ENCODE assay signal across 8 cellular contexts in the genomic region with DNA sequence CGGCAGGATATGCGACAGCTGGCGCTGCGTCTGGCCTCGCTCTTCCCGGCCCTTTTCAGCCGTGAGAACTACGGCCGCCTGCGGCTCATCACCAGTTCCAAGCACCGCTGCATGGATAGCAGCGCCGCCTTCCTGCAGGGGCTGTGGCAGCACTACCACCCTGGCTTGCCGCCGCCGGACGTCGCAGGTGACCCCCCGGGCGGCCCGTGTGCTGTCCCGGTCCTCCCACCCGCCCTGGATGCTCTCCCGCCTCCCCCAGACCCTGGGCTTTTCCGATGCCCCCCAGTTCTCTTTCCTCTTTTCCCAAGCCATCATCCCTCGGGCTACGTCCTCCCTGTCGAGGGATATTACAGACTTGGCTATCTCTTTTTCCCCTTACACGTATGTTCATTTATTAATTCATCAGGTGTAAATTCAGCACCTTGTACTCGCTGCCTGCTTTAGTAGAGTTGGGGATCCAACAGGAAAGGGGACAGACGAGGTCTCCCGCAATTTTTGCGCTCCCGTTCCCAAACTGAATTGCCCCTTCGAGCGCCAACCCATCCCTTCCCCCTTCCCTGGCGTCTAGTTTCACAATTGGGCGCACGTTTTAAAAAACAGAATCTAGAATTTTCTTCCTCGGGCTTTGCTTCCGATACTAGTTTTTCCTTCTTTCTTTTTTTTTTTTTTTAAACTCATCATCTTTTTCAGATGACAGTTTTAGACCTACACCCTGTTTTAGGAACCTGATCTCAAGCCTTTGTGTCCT. TPM values are rescaled to one million over a fixed set of nuclear protein-coding genes. Genes with fewer than 3 reads are reported as not detected.
DNase-seq lines count a peak whose midpoint lies in the region; ATAC-seq and TF ChIP-seq lines count a peak whose summit lies in the region.

No MANE protein-coding gene starts in this region.

- POLR2A ChIA-PET in T-cell (lab: Charles Lee): interaction anchor here in 1 of 2 donors (0.7 kb wide), 1 partner anchor 803 kb away, joined by 5 read pairs; no protein-coding TSS in a partner anchor

- peak; percentile 71 for TF ChIP-seq CTCF in astrocyte of the spinal cord (IDR thresholded peaks at IDR 0.05; ENCODE audit: low read depth, low read length)
- peak in 3 of 5 experiments; percentile 4 to 57 (median 48) for TF ChIP-seq CTCF in gastrocnemius medialis (IDR thresholded peaks at IDR 0.05 in 4 of 5, conservative IDR thresholded peaks at IDR 0.05 in 1 of 5)

- TF ChIP-seq POLR2A in gastrocnemius medialis (IDR thresholded peaks at IDR 0.05): no peak

- peaks cover 0 to 16% of the 10 kb centered on the region in 2 donors for H3K36me3 ChIP-seq in gastrocnemius medialis

- peak overlapping the region in 1 of 2 donors; percentile 90 for H3K27ac Mint-ChIP-seq in T-cell

- CTCF ChIA-PET in T-cell (lab: Charles Lee): interaction anchor here in 1 of 2 donors (0.6 kb wide), 1 partner anchor 764 kb away, joined by 4 read pairs; no protein-coding TSS in a partner anchor

- peaks cover 37 to 42% (median 41%) of the 10 kb centered on the region in 3 donors for H3K4me1 Mint-ChIP-seq in T-cell

- DNase-seq in GF-D8 (lab: John Stamatoyannopoulos, UW) (peak; percentile 34), HuH-7.5 (ENCODE audit: low spot score) (peak; percentile 64), T-cell (peak in 25 of 34 experiments; percentile 4 to 41 (median 21)), astrocyte of the spinal cord (ENCODE audit: low read depth, low spot score) (peak; percentile 52), gastrocnemius medialis (peak; percentile 2 to 28), NCI-H1105 (lab: John Stamatoyannopoulos, UW) (no peak)

- in situ Hi-C loops in astrocyte of the spinal cord (cut with HindIII; ENCODE audit: low sequenced_read_pairs) (no loop called here), gastrocnemius medialis (cut with MboI; ENCODE audit: low sequenced_read_pairs in 4 of 4) (no loop called here)

- peak overlapping the region; percentile 70 to 78 (median 76) for H3K27ac ChIP-seq in gastrocnemius medialis

- H3K4me1 ChIP-seq in gastrocnemius medialis: peaks cover 22 to 24% of the 10 kb centered on the region in 2 donors

- H3K9me3 ChIP-seq in gastrocnemius medialis: no peaks in the 10 kb centered on the region

- no peaks in the 10 kb centered on the region for H3K27me3 ChIP-seq in gastrocnemius medialis

- no peaks in the 10 kb centered on the region for H3K27me3 Mint-ChIP-seq in T-cell

- intact Hi-C loops in gastrocnemius medialis (cut with DNase I; ENCODE audit: low total_unique reads): no loop called here

- peak overlapping the region; percentile 94 for H3K4me3 ChIP-seq in astrocyte of the spinal cord (ENCODE audit: low read depth, low read length)
- peak overlapping the region; percentile 90 for H3K4me3 ChIP-seq in iPS-11a (ENCODE audit: low read depth, low read length)
- H3K4me3 ChIP-seq in gastrocnemius medialis: peak overlapping the region; percentile 87 to 98 (median 96)

- no peaks in the 10 kb centered on the region for H3K9me3 Mint-ChIP-seq in T-cell

- ATAC-seq in GM21576 (IDR thresholded peaks at IDR 0.05; ENCODE audit: unreplicated experiment) (peak; percentile 56), T-cell (replicated peaks in 1 of 4) (peak; percentile 61 to 72 (median 68)), gastrocnemius medialis (peak; percentile 76 to 78)

- H3K4me3 Mint-ChIP-seq in T-cell: peak overlapping the region; percentile 89 to 96 (median 93)

- H3K36me3 Mint-ChIP-seq in T-cell: peaks cover 12% of the 10 kb centered on the region

RNA-seq across cellular contexts. Expression of a gene that starts 0.8 kb away (rescaled TPM):
- total RNA-seq in T-cell (1 to 10 TPM; 2.9 to 9.6 (median 8.8) TPM), gastrocnemius medialis (1 to 10 TPM; 6.9 to 7.1 (median 7.0) TPM)
